ENCODE assay signal across 9 cellular contexts in the genomic region with DNA sequence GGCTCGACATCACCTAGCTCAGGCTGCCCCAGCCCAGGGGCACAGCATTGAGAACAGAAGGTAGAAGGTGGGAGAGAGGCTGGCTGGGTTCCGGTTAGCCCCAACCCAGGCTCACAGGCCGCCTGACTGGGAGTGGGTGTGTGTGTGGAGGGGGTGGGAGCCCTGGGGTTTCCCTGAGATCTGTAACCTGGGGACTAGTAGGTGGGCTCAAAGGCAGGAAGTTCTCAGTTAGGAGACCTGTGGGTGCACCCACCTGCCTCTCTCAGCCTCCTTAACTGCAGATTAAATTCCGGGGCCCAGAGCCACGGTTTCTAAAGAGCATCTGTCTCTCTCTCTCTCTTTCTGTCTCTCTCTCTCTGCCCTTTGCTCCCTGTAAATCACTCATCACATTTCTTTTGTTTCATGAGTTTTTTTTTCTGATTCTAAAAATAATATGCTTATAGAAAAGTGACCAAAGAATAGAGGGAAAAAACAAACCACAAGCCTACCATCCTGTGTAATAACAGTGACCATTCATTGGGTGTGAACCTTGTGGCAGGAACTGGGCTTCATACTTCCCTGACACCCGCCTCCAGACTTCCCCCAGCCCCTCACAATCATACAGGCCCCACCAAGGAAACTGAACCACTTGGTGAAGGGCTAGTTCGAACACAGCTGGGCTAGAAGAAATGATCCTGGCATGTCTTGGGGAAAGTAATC.
DNase-seq lines count a peak whose midpoint lies in the region; ATAC-seq, FAIRE-seq and TF ChIP-seq lines count a peak whose summit lies in the region.
"Had no signal": no experiment of that assay in that cellular context is flagged by ENCODE, and none has a peak within 500 bp of the region (broad histone marks: within the 10 kb centered on the region; RNA-seq: fewer than 3 reads in every experiment).

No MANE protein-coding gene starts in this region.

- no peaks in the 10 kb centered on the region for H3K27me3 Mint-ChIP-seq in activated T-helper 17 cell treated with anti-CD3 and anti-CD28 coated beads, Interleukin-2, amount 50 U/mL, for 72 hours

- no peaks in the 10 kb centered on the region for H3K36me3 Mint-ChIP-seq in activated T-helper 17 cell treated with anti-CD3 and anti-CD28 coated beads, Interleukin-2, amount 50 U/mL, for 72 hours (ENCODE audit: low read depth)

- FAIRE-seq in HepG2 (lab: Jason Lieb, UNC): no peak

- peaks cover 20% of the 10 kb centered on the region for H3K4me1 Mint-ChIP-seq in activated T-helper 17 cell treated with anti-CD3 and anti-CD28 coated beads, Interleukin-2, amount 50 U/mL, for 72 hours

- CTCF ChIA-PET in HepG2 (lab: Yijun Ruan, JAX; ENCODE audit: low intra/inter-chr PET ratio, low total read pairs): interaction anchor here (1.6 kb wide), 1 partner anchor 159 kb away, joined by 7 read pairs; no protein-coding TSS in a partner anchor

- POLR2A ChIA-PET in HepG2 (lab: Yijun Ruan, JAX): interaction anchor here (0.7 kb wide), 1 partner anchor 83 kb away, joined by 3 read pairs; a partner anchor contains a TSS

- H3K27ac Mint-ChIP-seq in activated T-helper 17 cell treated with anti-CD3 and anti-CD28 coated beads, Interleukin-2, amount 50 U/mL, for 72 hours: peak overlapping the region; percentile 85

- peak overlapping the region; percentile 65 for H3K4me3 Mint-ChIP-seq in activated T-helper 17 cell treated with anti-CD3 and anti-CD28 coated beads, Interleukin-2, amount 50 U/mL, for 72 hours

- no peak overlapping the region for H2AFZ ChIP-seq in HepG2 (ENCODE audit: low read length)

- H3K36me3 ChIP-seq in right lobe of liver (no peaks in the 10 kb centered on the region), HepG2 (replicated peaks in 1 of 2; ENCODE audit: control insufficient read depth in 1 of 2, insufficient read depth in 2 of 2, low read length in 2 of 2) (no peaks in the 10 kb centered on the region)

- no peak overlapping the region for H3K4me2 ChIP-seq in HepG2 (ENCODE audit: low read depth, low read length)

- H3K9ac ChIP-seq in HepG2 (ENCODE audit: insufficient read depth, low read depth, low read length): no peak overlapping the region

- TF ChIP-seq EP300 in HepG2 (IDR thresholded peaks at IDR 0.05; ENCODE audit: low read depth in 2 of 2, low read length in 2 of 2) (no peak), HepG2 (CRISPR knock-in tag; IDR thresholded peaks at IDR 0.05; ENCODE audit: borderline replicate concordance) (no peak)

- ATAC-seq in right lobe of liver (peak in 3 of 4 donors; percentile 9 to 34 (median 25)), HepG2 (no peak), HG03139 (IDR thresholded peaks at IDR 0.05; ENCODE audit: unreplicated experiment) (peak; percentile 79)
- peak; percentile 83 for ATAC-seq in activated T-helper 17 cell treated with anti-CD3 and anti-CD28 coated beads, Interleukin-2, amount 50 U/mL, for 72 hours (replicated peaks)

- no peak for TF ChIP-seq POLR2A in right lobe of liver (IDR thresholded peaks at IDR 0.05)
- no peak for TF ChIP-seq POLR2A in HepG2 (IDR thresholded peaks at IDR 0.05; ENCODE audit: insufficient read depth in 1 of 2, low read depth in 2 of 2, low read length in 2 of 2)

- in situ Hi-C loops in HepG2 (cut with HindIII; ENCODE audit: extremely low pct_ligation_motif_present, low pct_unique_long_range_greater_than_20kb): no loop called here

- TF ChIP-seq CTCF in right lobe of liver (IDR thresholded peaks at IDR 0.05) (no peak), HepG2 (CRISPR knock-in tag; IDR thresholded peaks at IDR 0.05) (no peak)

- H3K9me3 Mint-ChIP-seq in activated T-helper 17 cell treated with anti-CD3 and anti-CD28 coated beads, Interleukin-2, amount 50 U/mL, for 72 hours: peaks cover 4% of the 10 kb centered on the region

- no peak for DNase-seq in right lobe of liver
- no peak for DNase-seq in HepG2 (ENCODE audit: low spot score)
- DNase-seq in stimulated activated CD8-positive, alpha-beta memory T cell treated with anti-CD3 and anti-CD28 coated beads, Interleukin-7, amount 100 ng/mL, for 4 hours (ENCODE audit: low read depth in 2 of 2): peak; percentile 81
- no peak for DNase-seq in HUDEP-2 (lab: John Stamatoyannopoulos, UW; ENCODE audit: unreplicated experiment in 76 of 76)
- no peak for DNase-seq in kidney tubule cell (ENCODE audit: low spot score)
- DNase-seq in HPDE6-E6E7 (ENCODE audit: extremely low spot score): no peak
- DNase-seq: DND-41 had no signal

- BruUV-seq in HepG2 (replicated peaks; lab: Mats Ljungman, UMichigan): no TSS peak

- H3K79me2 ChIP-seq in HepG2 (ENCODE audit: insufficient read depth, low read length): no peaks in the 10 kb centered on the region

- WGBS in right lobe of liver (ENCODE audit: insufficient coverage, low coverage, low lambda C conversion rate, missing lambda C conversion rate): 63% methylated on average over 6 of the region's 7 CpGs
- WGBS in HepG2 (ENCODE audit: low lambda C conversion rate): 21% methylated on average over 7 of the region's 7 CpGs

- no peak for TF ChIP-seq RAD21 in HepG2 (CRISPR knock-in tag; IDR thresholded peaks at IDR 0.05)

- H3K4me1 ChIP-seq in right lobe of liver: peaks cover 0 to 3% (median 0%) of the 10 kb centered on the region in 4 donors
- no peaks in the 10 kb centered on the region for H3K4me1 ChIP-seq in HepG2 (ENCODE audit: insufficient read depth, low read length)

- H3K4me3 ChIP-seq in right lobe of liver: no peak overlapping the region
- H3K4me3 ChIP-seq in HepG2 (replicated peaks in 1 of 3; ENCODE audit: insufficient read depth in 1 of 3, low read depth in 2 of 3, low read length in 3 of 3): no peak overlapping the region

- H3K27ac ChIP-seq in right lobe of liver: no peak overlapping the region
- no peak overlapping the region for H3K27ac ChIP-seq in HepG2 (ENCODE audit: extremely low read length, insufficient read depth, low read length)

- H3K9me3 ChIP-seq in right lobe of liver: no peaks in the 10 kb centered on the region
- no peaks in the 10 kb centered on the region for H3K9me3 ChIP-seq in HepG2 (ENCODE audit: low read length)

- intact Hi-C loops in right lobe of liver (cut with DNase I) (no loop called here), HepG2 (cut with micrococcal nuclease; ENCODE audit: unreplicated experiment) (loop anchor here (1.0 kb wide), 1 partner anchor 158 kb away; no protein-coding TSS in a partner anchor)

- H3K27me3 ChIP-seq in right lobe of liver: no peaks in the 10 kb centered on the region
- peaks cover 0 to 13% of the 10 kb centered on the region in 2 experiments; a peak in 2 of 5 replicates for H3K27me3 ChIP-seq in HepG2 (ENCODE audit: control insufficient read depth in 1 of 2, insufficient read depth in 2 of 2, low read length in 2 of 2)

- H4K20me1 ChIP-seq in HepG2 (ENCODE audit: insufficient read depth, low read length): no peaks in the 10 kb centered on the region

TF ChIP-seq in HepG2, 621 proteins besides CTCF, POLR2A, EP300 and RAD21 (continues in another document):
- TF ChIP-seq RBAK (CRISPR knock-in tag; IDR thresholded peaks at IDR 0.05) (no peak), RFX5 (IDR thresholded peaks at IDR 0.05; ENCODE audit: low read depth, low read length) (no peak), RBFOX2 (IDR thresholded peaks at IDR 0.05; ENCODE audit: low read depth, low read length) (no peak), FOXJ3 (CRISPR knock-in tag; IDR thresholded peaks at IDR 0.05; ENCODE audit: borderline replicate concordance) (no peak), ZIK1 (CRISPR knock-in tag; IDR thresholded peaks at IDR 0.05; ENCODE audit: borderline replicate concordance, low read depth) (no peak), GLI4 (CRISPR knock-in tag; IDR thresholded peaks at IDR 0.05; ENCODE audit: borderline replicate concordance) (no peak), MYNN (CRISPR knock-in tag; IDR thresholded peaks at IDR 0.05; ENCODE audit: low read depth) (no peak), NKX3-1 (CRISPR knock-in tag; IDR thresholded peaks at IDR 0.05) (no peak)
- TF ChIP-seq, protein P1, sequence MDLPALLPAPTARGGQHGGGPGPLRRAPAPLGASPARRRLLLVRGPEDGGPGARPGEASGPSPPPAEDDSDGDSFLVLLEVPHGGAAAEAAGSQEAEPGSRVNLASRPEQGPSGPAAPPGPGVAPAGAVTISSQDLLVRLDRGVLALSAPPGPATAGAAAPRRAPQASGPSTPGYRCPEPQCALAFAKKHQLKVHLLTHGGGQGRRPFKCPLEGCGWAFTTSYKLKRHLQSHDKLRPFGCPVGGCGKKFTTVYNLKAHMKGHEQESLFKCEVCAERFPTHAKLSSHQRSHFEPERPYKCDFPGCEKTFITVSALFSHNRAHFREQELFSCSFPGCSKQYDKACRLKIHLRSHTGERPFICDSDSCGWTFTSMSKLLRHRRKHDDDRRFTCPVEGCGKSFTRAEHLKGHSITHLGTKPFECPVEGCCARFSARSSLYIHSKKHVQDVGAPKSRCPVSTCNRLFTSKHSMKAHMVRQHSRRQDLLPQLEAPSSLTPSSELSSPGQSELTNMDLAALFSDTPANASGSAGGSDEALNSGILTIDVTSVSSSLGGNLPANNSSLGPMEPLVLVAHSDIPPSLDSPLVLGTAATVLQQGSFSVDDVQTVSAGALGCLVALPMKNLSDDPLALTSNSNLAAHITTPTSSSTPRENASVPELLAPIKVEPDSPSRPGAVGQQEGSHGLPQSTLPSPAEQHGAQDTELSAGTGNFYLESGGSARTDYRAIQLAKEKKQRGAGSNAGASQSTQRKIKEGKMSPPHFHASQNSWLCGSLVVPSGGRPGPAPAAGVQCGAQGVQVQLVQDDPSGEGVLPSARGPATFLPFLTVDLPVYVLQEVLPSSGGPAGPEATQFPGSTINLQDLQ (CRISPR knock-in tag; IDR thresholded peaks at IDR 0.05): no peak
- TF ChIP-seq, protein P2, sequence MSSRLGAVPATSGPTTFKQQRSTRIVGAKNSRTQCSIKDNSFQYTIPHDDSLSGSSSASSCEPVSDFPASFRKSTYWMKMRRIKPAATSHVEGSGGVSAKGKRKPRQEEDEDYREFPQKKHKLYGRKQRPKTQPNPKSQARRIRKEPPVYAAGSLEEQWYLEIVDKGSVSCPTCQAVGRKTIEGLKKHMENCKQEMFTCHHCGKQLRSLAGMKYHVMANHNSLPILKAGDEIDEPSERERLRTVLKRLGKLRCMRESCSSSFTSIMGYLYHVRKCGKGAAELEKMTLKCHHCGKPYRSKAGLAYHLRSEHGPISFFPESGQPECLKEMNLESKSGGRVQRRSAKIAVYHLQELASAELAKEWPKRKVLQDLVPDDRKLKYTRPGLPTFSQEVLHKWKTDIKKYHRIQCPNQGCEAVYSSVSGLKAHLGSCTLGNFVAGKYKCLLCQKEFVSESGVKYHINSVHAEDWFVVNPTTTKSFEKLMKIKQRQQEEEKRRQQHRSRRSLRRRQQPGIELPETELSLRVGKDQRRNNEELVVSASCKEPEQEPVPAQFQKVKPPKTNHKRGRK (CRISPR knock-in tag; IDR thresholded peaks at IDR 0.05): no peak
- TF ChIP-seq, protein P3, sequence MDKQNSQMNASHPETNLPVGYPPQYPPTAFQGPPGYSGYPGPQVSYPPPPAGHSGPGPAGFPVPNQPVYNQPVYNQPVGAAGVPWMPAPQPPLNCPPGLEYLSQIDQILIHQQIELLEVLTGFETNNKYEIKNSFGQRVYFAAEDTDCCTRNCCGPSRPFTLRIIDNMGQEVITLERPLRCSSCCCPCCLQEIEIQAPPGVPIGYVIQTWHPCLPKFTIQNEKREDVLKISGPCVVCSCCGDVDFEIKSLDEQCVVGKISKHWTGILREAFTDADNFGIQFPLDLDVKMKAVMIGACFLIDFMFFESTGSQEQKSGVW (CRISPR knock-in tag; IDR thresholded peaks at IDR 0.05; ENCODE audit: borderline replicate concordance): no peak

Comparison
In these comparisons a context has a peak if more than half of its experiments do, and no peak if none do; other contexts are left out.
1. DNase-seq: peak in stimulated activated CD8-positive, alpha-beta memory T cell treated with anti-CD3 and anti-CD28 coated beads, Interleukin-7, amount 100 ng/mL, for 4 hours (2 of 2); none in right lobe of liver (0 of 3), HepG2 (single experiment), HUDEP-2 (0 of 76), kidney tubule cell (single experiment) and HPDE6-E6E7 (single experiment).